1 cellular context compared by ENCODE assay signal in genomic region chr17:58002154-58002553, GRCh38.
TF ChIP-seq lines count a peak whose summit lies in the region.

No MANE protein-coding gene starts in this region.

TF ChIP-seq in GM12878, 131 proteins besides CTCF, POLR2A, EP300 and RAD21:
- peak; percentile 22 for TF ChIP-seq E2F8 (IDR thresholded peaks at IDR 0.05; ENCODE audit: low read depth, partially characterized antibody)
- TF ChIP-seq CUX1 (IDR thresholded peaks at IDR 0.05; ENCODE audit: insufficient replicate concordance, low read depth, low read length) = no peak
